1 cellular context compared by ENCODE assay signal in genomic region chr3:183817639-183818038, GRCh38.
TF ChIP-seq lines count a peak whose summit lies in the region.

No MANE protein-coding gene starts in this region.

TF ChIP-seq in IMR-90, 13 proteins besides CTCF, POLR2A, EP300 and RAD21 (continued from another document):
- TF ChIP-seq MAZ (IDR thresholded peaks at IDR 0.05; ENCODE audit: borderline replicate concordance, low read depth, low read length): no peak
- TF ChIP-seq RCOR1 (IDR thresholded peaks at IDR 0.05; ENCODE audit: insufficient replicate concordance, low read length): no peak
TF ChIP-seq in IMR-90: peak in this region for 0.
